Comparison of ENCODE assay signal across 8 cellular contexts in genomic region chr7:137454169-137455166, GRCh38.
DNase-seq lines count a peak whose midpoint lies in the region; ATAC-seq and TF ChIP-seq lines count a peak whose summit lies in the region.

No MANE protein-coding gene starts in this region.

- H3K4me1 ChIP-seq in upper lobe of left lung = peaks cover 0 to 11% (median 2%) of the 10 kb centered on the region in 4 donors

- TF ChIP-seq CTCF in upper lobe of left lung (IDR thresholded peaks at IDR 0.05) = peak; percentile 32 to 66 (median 58)

- no peak overlapping the region for H3K4me3 ChIP-seq in upper lobe of left lung

- no peaks in the 10 kb centered on the region for H3K27me3 ChIP-seq in upper lobe of left lung

- TF ChIP-seq POLR2A in upper lobe of left lung (IDR thresholded peaks at IDR 0.05) = no peak

- ATAC-seq in GM18508 (IDR thresholded peaks at IDR 0.05; ENCODE audit: insufficient read depth, unreplicated experiment) (peak; percentile 47), HG03139 (IDR thresholded peaks at IDR 0.05; ENCODE audit: unreplicated experiment) (peak; percentile 71), upper lobe of left lung (ENCODE audit: low FRiP score in 2 of 2) (peak; percentile 22 to 80)

- DNase-seq in ACHN = peak; percentile 61
- DNase-seq in NCI-H345 (lab: John Stamatoyannopoulos, UW) = peak; percentile 59
- peak; percentile 25 for DNase-seq in brain pericyte (ENCODE audit: low read depth, low spot score)
- DNase-seq in kidney tubule cell (ENCODE audit: low spot score) = peak; percentile 58
- DNase-seq in upper lobe of left lung = no peak
- DNase-seq in HK-2 (ENCODE audit: unreplicated experiment) = no peak

- no peak overlapping the region for H3K27ac ChIP-seq in upper lobe of left lung

- in situ Hi-C loops in ACHN (cut with HindIII; ENCODE audit: low pct_ligation_motif_present, low pct_unique_long_range_greater_than_20kb, low sequenced_read_pairs) = no loop called here

- 14 to 27% methylated on average over 14 of the region's 14 CpGs for WGBS in upper lobe of left lung, 2 donors

- no peaks in the 10 kb centered on the region for H3K9me3 ChIP-seq in upper lobe of left lung

- H3K36me3 ChIP-seq in upper lobe of left lung = no peaks in the 10 kb centered on the region

- no peak for TF ChIP-seq EP300 in upper lobe of left lung (IDR thresholded peaks at IDR 0.05)

Comparison
In these comparisons a context has a peak if more than half of its experiments do, and no peak if none do; other contexts are left out.
1. DNase-seq: peak in ACHN (single experiment), NCI-H345 (single experiment), brain pericyte (single experiment) and kidney tubule cell (single experiment); none in upper lobe of left lung (0 of 2) and HK-2 (single experiment).
2. Peak in every context shown above with its lines, with median percentiles within 50 percentile points of each other: ATAC-seq.